Comparison of ENCODE assay signal across 27 cellular contexts in genomic region chr7:151655555-151655954, GRCh38.
"Had no signal": no experiment of that assay in that cellular context is flagged by ENCODE, and none has a peak within 500 bp of the region (broad histone marks: within the 10 kb centered on the region; RNA-seq: fewer than 3 reads in every experiment).

No MANE protein-coding gene starts in this region.

- H3K36me3 ChIP-seq: stomach, suprapubic skin, thoracic aorta, thyroid gland, tibial artery, tibial nerve, transverse colon, upper lobe of left lung, upper lobe of right lung, uterus, vagina had no signal

- ATAC-seq: stimulated activated effector memory CD8-positive, alpha-beta T cell treated with anti-CD3 and anti-CD28 coated beads, Interleukin-12 subunit alpha, Interleukin-12 subunit beta, amount 100 ng/mL, for 72 hours; stimulated activated memory B cell treated with anti-CD40 and anti-IgM and Interleukin-4, amounts not matched to agents 10 μg/mL and 1 μg/mL and 100 μg/mL, for 72 hours; stimulated activated naive B cell treated with anti-CD40 and anti-IgM and Interleukin-4, amounts not matched to agents 10 μg/mL and 1 μg/mL and 100 μg/mL, for 72 hours; stimulated activated naive CD8-positive, alpha-beta T cell treated with anti-CD3 and anti-CD28 coated beads, Interleukin-15, amount 100 ng/mL, for 72 hours; stimulated activated naive CD8-positive, alpha-beta T cell treated with anti-CD3 and anti-CD28 coated beads, Interleukin-15, Interleukin-2, amounts not matched to agents 100 U/mL and 50 U/mL, for 24 hours; upper lobe of right lung had no signal

- H3K9me3 ChIP-seq: stomach, suprapubic skin, testis, thoracic aorta, thyroid gland, tibial artery, tibial nerve, transverse colon, upper lobe of left lung, upper lobe of right lung, uterus, vagina had no signal

- H3K27ac ChIP-seq: stomach, suprapubic skin, testis, thoracic aorta, thyroid gland, tibial artery, tibial nerve, transverse colon, upper lobe of left lung, upper lobe of right lung, uterus, vagina had no signal

- DNase-seq: stimulated activated CD4-positive, alpha-beta T cell treated with anti-CD3 and anti-CD28 coated beads, Interleukin-2, amount 100 ng/mL, for 48 hours; stimulated activated CD4-positive, alpha-beta T cell treated with anti-CD3 and anti-CD28 coated beads, Interleukin-4, amount 100 ng/mL, for 1 hour; stimulated activated CD4-positive, alpha-beta T cell treated with anti-CD3 and anti-CD28 coated beads, Interleukin-4, amount 100 ng/mL, for 24 hours; stimulated activated CD4-positive, alpha-beta T cell treated with anti-CD3 and anti-CD28 coated beads, Interleukin-4, amount 100 ng/mL, for 4 hours; stimulated activated CD8-positive, alpha-beta memory T cell treated with anti-CD3 and anti-CD28 coated beads, Interleukin-4, amount 100 ng/mL, for 48 hours; stimulated activated naive B cell treated with anti-CD40 and anti-IgM and Interleukin-4, amounts not matched to agents 10 μg/mL and 1 μg/mL and 100 μg/mL, for 72 hours; stimulated activated naive CD4-positive, alpha-beta T cell; stimulated activated naive CD4-positive, alpha-beta T cell treated with Interleukin-2 at 50 U/mL for 16 hours; stimulated activated naive CD8-positive, alpha-beta T cell treated with anti-CD3 and anti-CD28 coated beads, Interleukin-15, amount 100 ng/mL, for 72 hours; stimulated activated naive CD8-positive, alpha-beta T cell treated with anti-CD3 and anti-CD28 coated beads, Interleukin-15, Interleukin-2, amounts not matched to agents 100 U/mL and 50 U/mL, for 24 hours; stomach; substantia nigra; testis; tibial artery; transverse colon; trophoblast cell; upper lobe of left lung; upper lobe of right lung; uterus had no signal

- FAIRE-seq: urothelium cell line had no signal

- H3K4me1 ChIP-seq: testis had no signal

- H3K27me3 ChIP-seq: stomach, suprapubic skin, testis, thyroid gland, tibial artery, tibial nerve, transverse colon, upper lobe of left lung, upper lobe of right lung, uterus, vagina had no signal

- H3K4me3 ChIP-seq: stomach, suprapubic skin, testis, thoracic aorta, thyroid gland, tibial artery, tibial nerve, transverse colon, upper lobe of left lung, upper lobe of right lung, uterus, vagina had no signal
